Comparison of ENCODE assay signal across 14 cellular contexts in genomic region chr19:49793561-49793840, GRCh38. TPM values are rescaled to one million over a fixed set of nuclear protein-coding genes. Genes with fewer than 3 reads are reported as not detected.
A peak's percentile ranks its signal among the peaks of the same experiment; 100 is the strongest.
DNase-seq lines count a peak whose midpoint lies in the region; ATAC-seq and TF ChIP-seq lines count a peak whose summit lies in the region.
"Had no signal": no experiment of that assay in that cellular context is flagged by ENCODE, and none has a peak within 500 bp of the region (broad histone marks: within the 10 kb centered on the region; RNA-seq: fewer than 3 reads in every experiment).

No MANE protein-coding gene starts in this region.

- H3K36me3 ChIP-seq in MG63: peaks cover 55% of the 10 kb centered on the region
- H3K36me3 ChIP-seq in mammary epithelial cell (ENCODE audit: insufficient read depth, low read length): peaks cover 7% of the 10 kb centered on the region

- H3K27ac Mint-ChIP-seq in activated CD8-positive, alpha-beta T cell treated with anti-CD3 and anti-CD28 coated beads for 36 hours: peak overlapping the region; percentile 74
- no peak overlapping the region for H3K27ac Mint-ChIP-seq in activated CD8-positive, alpha-beta T cell treated with anti-CD3 and anti-CD28 coated beads, Interleukin-2, amount 10 ng/mL, durations not matched to agents 7 days and 5 days

- no TSS peak for BruUV-seq in mammary epithelial cell (replicated peaks; lab: Mats Ljungman, UMichigan)

- no peaks in the 10 kb centered on the region for H3K9me3 Mint-ChIP-seq in activated CD8-positive, alpha-beta T cell treated with anti-CD3 and anti-CD28 coated beads for 36 hours
- no peaks in the 10 kb centered on the region for H3K9me3 Mint-ChIP-seq in activated CD8-positive, alpha-beta T cell treated with anti-CD3 and anti-CD28 coated beads, Interleukin-2, amount 10 ng/mL, durations not matched to agents 7 days and 5 days (ENCODE audit: insufficient read depth)
- H3K9me3 Mint-ChIP-seq: naive thymus-derived CD8-positive, alpha-beta T cell had no signal

- no peak overlapping the region for H3K4me3 ChIP-seq in MG63
- H3K4me3 ChIP-seq in mammary epithelial cell (replicated peaks in 1 of 3; ENCODE audit: insufficient read depth in 1 of 3, low read depth in 2 of 3, low read length in 3 of 3): no peak overlapping the region
- H3K4me3 ChIP-seq: colonic mucosa had no signal

- CTCF ChIA-PET in activated CD8-positive, alpha-beta T cell treated with anti-CD3 and anti-CD28 coated beads for 36 hours (lab: Charles Lee): interaction anchor here (0.8 to 1.0 kb wide), 2 partner anchors 16 to 76 kb away, joined by 3 read pairs; no protein-coding TSS in a partner anchor
- CTCF ChIA-PET in activated CD8-positive, alpha-beta T cell treated with anti-CD3 and anti-CD28 coated beads, Interleukin-2, amount 10 ng/mL, durations not matched to agents 7 days and 5 days (lab: Charles Lee): no interaction called here
- CTCF ChIA-PET in mammary epithelial cell (lab: Charles Lee; ENCODE audit: low non-redundant PET): no interaction called here

- no peaks in the 10 kb centered on the region for H3K4me1 ChIP-seq in mammary epithelial cell (ENCODE audit: insufficient read depth, low read length)
- H3K4me1 ChIP-seq: colonic mucosa had no signal

- no peak overlapping the region for H3K4me3 Mint-ChIP-seq in activated CD8-positive, alpha-beta T cell treated with anti-CD3 and anti-CD28 coated beads for 36 hours
- H3K4me3 Mint-ChIP-seq in activated CD8-positive, alpha-beta T cell treated with anti-CD3 and anti-CD28 coated beads, Interleukin-2, amount 10 ng/mL, durations not matched to agents 7 days and 5 days: no peak overlapping the region
- H3K4me3 Mint-ChIP-seq: naive thymus-derived CD8-positive, alpha-beta T cell had no signal

- no peak overlapping the region for H2AFZ ChIP-seq in mammary epithelial cell (ENCODE audit: low read depth, low read length)

- intact Hi-C loops in activated CD8-positive, alpha-beta T cell treated with anti-CD3 and anti-CD28 coated beads for 36 hours (cut with micrococcal nuclease): no loop called here
- intact Hi-C loops in mammary epithelial cell (cut with micrococcal nuclease): no loop called here

- H4K20me1 ChIP-seq in mammary epithelial cell (ENCODE audit: insufficient read depth, low read length): no peaks in the 10 kb centered on the region

- H3K27ac ChIP-seq in mammary epithelial cell (ENCODE audit: insufficient read depth, low read depth, low read length): no peak overlapping the region
- H3K27ac ChIP-seq: colonic mucosa had no signal

- H3K4me1 Mint-ChIP-seq in activated CD8-positive, alpha-beta T cell treated with anti-CD3 and anti-CD28 coated beads for 36 hours (ENCODE audit: low read depth): peaks cover 4% of the 10 kb centered on the region
- H3K4me1 Mint-ChIP-seq in activated CD8-positive, alpha-beta T cell treated with anti-CD3 and anti-CD28 coated beads, Interleukin-2, amount 10 ng/mL, durations not matched to agents 7 days and 5 days (ENCODE audit: low read depth): no peaks in the 10 kb centered on the region

- POLR2A ChIA-PET in activated CD8-positive, alpha-beta T cell treated with anti-CD3 and anti-CD28 coated beads for 36 hours (lab: Charles Lee): interaction anchor here (0.6 kb wide), 1 partner anchor 17 kb away, joined by 3 read pairs; no protein-coding TSS in a partner anchor
- POLR2A ChIA-PET in activated CD8-positive, alpha-beta T cell treated with anti-CD3 and anti-CD28 coated beads, Interleukin-2, amount 10 ng/mL, durations not matched to agents 7 days and 5 days (lab: Charles Lee): no interaction called here

- no peaks in the 10 kb centered on the region for H3K27me3 Mint-ChIP-seq in activated CD8-positive, alpha-beta T cell treated with anti-CD3 and anti-CD28 coated beads for 36 hours
- H3K27me3 Mint-ChIP-seq in activated CD8-positive, alpha-beta T cell treated with anti-CD3 and anti-CD28 coated beads, Interleukin-2, amount 10 ng/mL, durations not matched to agents 7 days and 5 days (ENCODE audit: low read depth): no peaks in the 10 kb centered on the region
- H3K27me3 Mint-ChIP-seq: naive thymus-derived CD8-positive, alpha-beta T cell had no signal

- dilution Hi-C loops in mammary epithelial cell (cut with HindIII; ENCODE audit: low sequenced_read_pairs): no loop called here

- no peak for TF ChIP-seq CTCF in activated CD8-positive, alpha-beta T cell treated with anti-CD3 and anti-CD28 coated beads for 36 hours (IDR thresholded peaks at IDR 0.05)
- TF ChIP-seq CTCF in mammary epithelial cell (conservative IDR thresholded peaks at IDR 0.05 in 1 of 2, IDR thresholded peaks at IDR 0.05 in 1 of 2; ENCODE audit: extremely low read depth in 1 of 2, insufficient read depth in 1 of 2, low read depth in 1 of 2, low read length in 2 of 2): no peak

- peak; percentile 97 for ATAC-seq in activated CD8-positive, alpha-beta T cell treated with anti-CD3 and anti-CD28 coated beads for 36 hours
- ATAC-seq in activated CD8-positive, alpha-beta T cell treated with anti-CD3 and anti-CD28 coated beads, Interleukin-2, amount 10 ng/mL, durations not matched to agents 7 days and 5 days: no peak
- ATAC-seq in HG02852 (IDR thresholded peaks at IDR 0.05; ENCODE audit: unreplicated experiment): no peak
- ATAC-seq: naive thymus-derived CD8-positive, alpha-beta T cell had no signal

- no peak overlapping the region for H3K4me2 ChIP-seq in mammary epithelial cell (ENCODE audit: insufficient read depth, low read depth, low read length)

- H3K9ac ChIP-seq in mammary epithelial cell (ENCODE audit: insufficient read depth, low read length): no peak overlapping the region

- DNase-seq in activated CD8-positive, alpha-beta T cell treated with anti-CD3 and anti-CD28 coated beads for 36 hours: peak; percentile 32
- no peak for DNase-seq in activated CD8-positive, alpha-beta T cell treated with anti-CD3 and anti-CD28 coated beads, Interleukin-2, amount 10 ng/mL, durations not matched to agents 7 days and 5 days
- peak; percentile 27 for DNase-seq in MG63
- DNase-seq in mammary epithelial cell: peak; percentile 35
- peak; percentile 63 for DNase-seq in renal cortical epithelial cell (ENCODE audit: low read depth)
- DNase-seq in OCI-M1 (lab: John Stamatoyannopoulos, UW): no peak
- DNase-seq in DMS153 treated with DMSO at 0.1 percent for 48 hours (lab: John Stamatoyannopoulos, UW; ENCODE audit: unreplicated experiment): no peak
- DNase-seq: activated gamma-delta T cell; colonic mucosa; KBM-7; naive thymus-derived CD8-positive, alpha-beta T cell; NCI-H226 had no signal

- no peaks in the 10 kb centered on the region for H3K9me3 ChIP-seq in MG63
- no peaks in the 10 kb centered on the region for H3K9me3 ChIP-seq in mammary epithelial cell (replicated peaks; ENCODE audit: insufficient read depth, low read length)
- H3K9me3 ChIP-seq: colonic mucosa had no signal

- in situ Hi-C loops in mammary epithelial cell (cut with MboI; ENCODE audit: low sequenced_read_pairs in 2 of 2): no loop called here

- H3K36me3 Mint-ChIP-seq in activated CD8-positive, alpha-beta T cell treated with anti-CD3 and anti-CD28 coated beads for 36 hours (ENCODE audit: low read depth): peaks cover 19% of the 10 kb centered on the region
- H3K36me3 Mint-ChIP-seq in activated CD8-positive, alpha-beta T cell treated with anti-CD3 and anti-CD28 coated beads, Interleukin-2, amount 10 ng/mL, durations not matched to agents 7 days and 5 days (ENCODE audit: low read depth): peaks cover 42% of the 10 kb centered on the region

- H3K79me2 ChIP-seq in mammary epithelial cell (ENCODE audit: insufficient read depth, low read length): peaks cover 4% of the 10 kb centered on the region

- WGBS in mammary epithelial cell (ENCODE audit: low coverage, missing lambda C conversion rate): 63% methylated on average over 6 of the region's 6 CpGs

- no peaks in the 10 kb centered on the region for H3K27me3 ChIP-seq in MG63
- no peaks in the 10 kb centered on the region for H3K27me3 ChIP-seq in mammary epithelial cell (ENCODE audit: insufficient read depth, low read length)
- H3K27me3 ChIP-seq: colonic mucosa had no signal

RNA-seq across cellular contexts. Expression of gene FUZ, which starts 19.6 kb away (rescaled TPM):
- total RNA-seq in activated CD8-positive, alpha-beta T cell treated with anti-CD3 and anti-CD28 coated beads for 36 hours: 10 to 100 TPM; 23.5 to 24.1 TPM
- total RNA-seq in activated CD8-positive, alpha-beta T cell treated with anti-CD3 and anti-CD28 coated beads, Interleukin-2, amount 10 ng/mL, durations not matched to agents 7 days and 5 days: 10 to 100 TPM; 23.1 to 24.2 TPM
- 8.2 and 31.4 TPM in 2 replicates for total RNA-seq in MG63 (2014; rRNA removed; shearing (Covaris generic); ENCODE audit: low replicate concordance)
- 10 to 100 TPM in 1 of 2 donors, 1 to 10 TPM in 1; 9.2 to 10.8 TPM for total RNA-seq in mammary epithelial cell
- polyA plus RNA-seq in mammary epithelial cell: 9.0 TPM
- 34.3 TPM for polyA minus RNA-seq in mammary epithelial cell
- 13.4 and 24.2 TPM in 2 replicates for total RNA-seq in renal cortical epithelial cell

RNA-seq across cellular contexts. Expression of gene MED25, which starts 24.6 kb away (rescaled TPM):
- 10 to 100 TPM; 35.7 to 38.7 TPM for total RNA-seq in activated CD8-positive, alpha-beta T cell treated with anti-CD3 and anti-CD28 coated beads for 36 hours
- total RNA-seq in activated CD8-positive, alpha-beta T cell treated with anti-CD3 and anti-CD28 coated beads, Interleukin-2, amount 10 ng/mL, durations not matched to agents 7 days and 5 days: 10 to 100 TPM; 59.9 to 62.2 TPM
- 27.6 and 45.1 TPM in 2 replicates for total RNA-seq in MG63 (2014; rRNA removed; shearing (Covaris generic); ENCODE audit: low replicate concordance)
- total RNA-seq in mammary epithelial cell (10 to 100 TPM; 18.3 to 51.8 TPM), renal cortical epithelial cell (18.8 and 66.7 TPM in 2 replicates)
- polyA plus RNA-seq in mammary epithelial cell: 29.7 TPM
- 45.4 TPM for polyA minus RNA-seq in mammary epithelial cell

RNA-seq across cellular contexts. Expression of gene AP2A1, which starts 26.7 kb away (rescaled TPM):
- 10 to 100 TPM; 83.4 to 84.5 TPM for total RNA-seq in activated CD8-positive, alpha-beta T cell treated with anti-CD3 and anti-CD28 coated beads for 36 hours
- 10 to 100 TPM; 88.1 to 96.4 TPM for total RNA-seq in activated CD8-positive, alpha-beta T cell treated with anti-CD3 and anti-CD28 coated beads, Interleukin-2, amount 10 ng/mL, durations not matched to agents 7 days and 5 days
- total RNA-seq in MG63 (2014; rRNA removed; shearing (Covaris generic); ENCODE audit: low replicate concordance): 83.8 and 115 TPM in 2 replicates
- total RNA-seq in mammary epithelial cell: 10 to 100 TPM; 70.3 to 98.8 TPM
- 78.2 TPM for polyA plus RNA-seq in mammary epithelial cell
- polyA minus RNA-seq in mammary epithelial cell: 70.8 TPM
- 43.2 and 98.0 TPM in 2 replicates for total RNA-seq in renal cortical epithelial cell

RNA-seq across cellular contexts. Expression of gene TSKS, which starts 30.4 kb away (rescaled TPM):
- under 1 TPM; 0.50 to 0.81 TPM for total RNA-seq in activated CD8-positive, alpha-beta T cell treated with anti-CD3 and anti-CD28 coated beads for 36 hours
- total RNA-seq in activated CD8-positive, alpha-beta T cell treated with anti-CD3 and anti-CD28 coated beads, Interleukin-2, amount 10 ng/mL, durations not matched to agents 7 days and 5 days: 1 to 10 TPM; 1.1 to 1.5 TPM
- total RNA-seq in MG63 (2014; rRNA removed; shearing (Covaris generic); ENCODE audit: low replicate concordance): not detected in 2 replicates
- total RNA-seq in mammary epithelial cell (not detected), renal cortical epithelial cell (not detected in 2 replicates)
- polyA plus RNA-seq in mammary epithelial cell: not detected
- polyA minus RNA-seq in mammary epithelial cell: not detected
- total RNA-seq: colonic mucosa, kidney epithelial cell had no signal

RNA-seq across cellular contexts. Expression of gene PTOV1, which starts 57.5 kb away (rescaled TPM):
- 10 to 100 TPM; 87.4 to 88.5 TPM for total RNA-seq in activated CD8-positive, alpha-beta T cell treated with anti-CD3 and anti-CD28 coated beads for 36 hours
- total RNA-seq in activated CD8-positive, alpha-beta T cell treated with anti-CD3 and anti-CD28 coated beads, Interleukin-2, amount 10 ng/mL, durations not matched to agents 7 days and 5 days: 10 to 100 TPM; 78.8 to 94.3 TPM
- 45.1 and 96.1 TPM in 2 replicates for total RNA-seq in MG63 (2014; rRNA removed; shearing (Covaris generic); ENCODE audit: low replicate concordance)
- total RNA-seq in mammary epithelial cell (10 to 100 TPM; 28.8 to 85.6 TPM), renal cortical epithelial cell (28.3 and 106 TPM in 2 replicates)
- polyA plus RNA-seq in mammary epithelial cell: 57.1 TPM
- polyA minus RNA-seq in mammary epithelial cell: 50.3 TPM

Comparison
In these comparisons a context has a peak if more than half of its experiments do, and no peak if none do; other contexts are left out.
1. DNase-seq: peak in activated CD8-positive, alpha-beta T cell treated with anti-CD3 and anti-CD28 coated beads for 36 hours (single experiment), MG63 (single experiment), mammary epithelial cell (single experiment) and renal cortical epithelial cell (single experiment); none in activated CD8-positive, alpha-beta T cell treated with anti-CD3 and anti-CD28 coated beads, Interleukin-2, amount 10 ng/mL, durations not matched to agents 7 days and 5 days (single experiment), OCI-M1 (single experiment) and DMS153 treated with DMSO at 0.1 percent for 48 hours (single experiment).